Comparison of ENCODE assay signal across 8 cellular contexts in genomic region chr2:240586198-240586918, GRCh38. TPM values are rescaled to one million over a fixed set of nuclear protein-coding genes. Genes with fewer than 3 reads are reported as not detected.
DNase-seq lines count a peak whose midpoint lies in the region; ATAC-seq and TF ChIP-seq lines count a peak whose summit lies in the region.

TSS of gene CAPN10 (plus strand) at chr2:240586734. CDS start at chr2:240586912, 178 bp downstream.

- CTCF ChIA-PET in BJ (lab: Yijun Ruan, JAX), result interaction anchor here (0.6 to 4.5 kb wide), 6 partner anchors 18 to 562 kb away, joined by 3 to 34 read pairs (median 4); partner anchors contain the start of gene RNPEPL1

- peak within 1 kb of the TSS; percentile 95 for H3K4me3 Mint-ChIP-seq in activated CD4-positive, alpha-beta T cell treated with anti-CD3 and anti-CD28 coated beads, Interleukin-2, amount 10 ng/mL, durations not matched to agents 24 days and 14 days

- peaks cover 32% of the 10 kb centered on the region for H3K4me1 Mint-ChIP-seq in activated CD4-positive, alpha-beta T cell treated with anti-CD3 and anti-CD28 coated beads, Interleukin-2, amount 10 ng/mL, durations not matched to agents 24 days and 14 days

- DNase-seq in BJ (ENCODE audit: low read depth) (peak; percentile 58), NCI-H526 treated with DMSO at 0.1 percent for 48 hours (lab: John Stamatoyannopoulos, UW) (peak; percentile 95), coronary artery (ENCODE audit: low spot score) (peak; percentile 98), left lobe of liver (ENCODE audit: low spot score) (peak; percentile 99)
- peak; percentile 99 for DNase-seq in activated CD4-positive, alpha-beta T cell treated with anti-CD3 and anti-CD28 coated beads, Interleukin-2, amount 10 ng/mL, durations not matched to agents 24 days and 14 days
- DNase-seq in stimulated activated CD4-positive, alpha-beta T cell treated with anti-CD3 and anti-CD28 coated beads, Interleukin-2, amount 100 ng/mL, for 4 hours (ENCODE audit: low read depth), result peak; percentile 95

- no peaks in the 10 kb centered on the region for H3K27me3 ChIP-seq in BJ (ENCODE audit: control insufficient read depth, insufficient read depth, low read length)

- H3K27ac ChIP-seq in coronary artery, result peak within 1 kb of the TSS; percentile 85 to 98

- POLR2A ChIA-PET in BJ (lab: Charles Lee), result interaction anchor here (0.6 kb wide), 2 partner anchors 23 to 721 kb away, joined by 4 read pairs; no protein-coding TSS in a partner anchor

- TF ChIP-seq CTCF in BJ (IDR thresholded peaks at IDR 0.05; ENCODE audit: insufficient read depth, low read depth, low read length), result no peak
- no peak for TF ChIP-seq CTCF in coronary artery (IDR thresholded peaks at IDR 0.05)

- no peaks in the 10 kb centered on the region for H3K27me3 Mint-ChIP-seq in activated CD4-positive, alpha-beta T cell treated with anti-CD3 and anti-CD28 coated beads, Interleukin-2, amount 10 ng/mL, durations not matched to agents 24 days and 14 days

- H3K27ac Mint-ChIP-seq in activated CD4-positive, alpha-beta T cell treated with anti-CD3 and anti-CD28 coated beads, Interleukin-2, amount 10 ng/mL, durations not matched to agents 24 days and 14 days, result peak within 1 kb of the TSS; percentile 87

- ATAC-seq in GM19324 (IDR thresholded peaks at IDR 0.05; ENCODE audit: low FRiP score, unreplicated experiment) (peak; percentile 77), HG03469 (IDR thresholded peaks at IDR 0.05; ENCODE audit: unreplicated experiment) (peak; percentile 47), left lobe of liver (peak; percentile 86)

- H3K36me3 Mint-ChIP-seq in activated CD4-positive, alpha-beta T cell treated with anti-CD3 and anti-CD28 coated beads, Interleukin-2, amount 10 ng/mL, durations not matched to agents 24 days and 14 days (ENCODE audit: low read depth), result peaks cover 16% of the 10 kb centered on the region

- intact Hi-C loops in activated CD4-positive, alpha-beta T cell treated with anti-CD3 and anti-CD28 coated beads, Interleukin-2, amount 10 ng/mL, durations not matched to agents 24 days and 14 days (cut with micrococcal nuclease), result loop anchor here (1.0 to 10.0 kb wide), 4 partner anchors 20 to 921 kb away; partner anchors contain the start of genes DUSP28 and STK25

- H3K4me3 ChIP-seq in BJ (ENCODE audit: low read depth, low read length) (peak within 1 kb of the TSS; percentile 92), coronary artery (peak within 1 kb of the TSS; percentile 89)

- H3K9me3 Mint-ChIP-seq in activated CD4-positive, alpha-beta T cell treated with anti-CD3 and anti-CD28 coated beads, Interleukin-2, amount 10 ng/mL, durations not matched to agents 24 days and 14 days, result no peaks in the 10 kb centered on the region

- peaks cover 4% of the 10 kb centered on the region for H3K36me3 ChIP-seq in BJ (ENCODE audit: control insufficient read depth, insufficient read depth, low read length)

RNA-seq across cellular contexts. Expression of gene CAPN10, which starts in this region (rescaled TPM):
- 7.6 and 14.9 TPM in 2 replicates for polyA plus RNA-seq in BJ (2011; rRNA removed)
- 4.6 and 7.8 TPM in 2 replicates for polyA minus RNA-seq in BJ (2011; rRNA and poly(A)+ RNA removed)
- total RNA-seq in activated CD4-positive, alpha-beta T cell treated with anti-CD3 and anti-CD28 coated beads, Interleukin-2, amount 10 ng/mL, durations not matched to agents 24 days and 14 days, result 48.4 and 51.9 TPM in 2 replicates
- 13.7 TPM for total RNA-seq in left lobe of liver

Comparison
In these comparisons a context has a peak if more than half of its experiments do, and no peak if none do; other contexts are left out.
1. Peak in every context shown above with its lines: DNase-seq, ATAC-seq, H3K4me3 ChIP-seq and H3K27ac ChIP-seq.